26 cellular contexts compared by ENCODE assay signal in the genomic region with DNA sequence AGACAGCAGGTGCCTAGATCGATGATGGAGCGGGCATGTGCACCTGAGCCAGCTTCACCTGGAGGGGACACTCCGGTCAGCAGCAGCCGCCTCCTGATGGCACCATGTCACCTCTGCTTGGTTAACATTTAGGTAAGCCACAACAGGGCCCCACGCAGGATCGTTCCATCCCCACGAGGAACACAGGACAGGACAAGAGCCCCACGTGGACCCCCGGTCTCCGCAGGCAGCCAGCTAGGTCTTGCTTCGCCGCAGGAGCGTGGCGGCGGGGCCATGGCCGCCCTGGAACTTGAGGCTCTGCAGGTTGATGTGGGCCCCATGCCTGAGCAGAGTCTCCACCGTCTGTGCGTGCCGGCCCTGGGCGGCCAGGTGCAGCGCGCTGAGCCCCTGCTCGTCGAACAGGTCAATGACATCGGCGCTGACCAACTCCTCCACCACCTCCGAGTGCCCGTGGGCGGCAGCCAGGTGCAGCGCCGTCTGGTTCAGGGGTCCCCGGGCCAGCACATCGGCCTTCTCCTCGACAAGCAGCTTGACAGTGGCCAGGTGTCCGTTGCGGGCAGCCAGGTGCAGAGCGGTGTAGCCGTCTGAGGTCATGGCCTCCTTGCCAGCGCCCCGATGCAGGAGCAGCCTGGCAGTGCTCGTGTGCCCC. TPM values are rescaled to one million over a fixed set of nuclear protein-coding genes. Genes with fewer than 3 reads are reported as not detected.
DNase-seq lines count a peak whose midpoint lies in the region; ATAC-seq, FAIRE-seq and TF ChIP-seq lines count a peak whose summit lies in the region.
"Had no signal": no experiment of that assay in that cellular context is flagged by ENCODE, and none has a peak within 500 bp of the region (broad histone marks: within the 10 kb centered on the region; RNA-seq: fewer than 3 reads in every experiment).

No MANE protein-coding gene starts in this region.

- no peaks in the 10 kb centered on the region for H3K36me3 Mint-ChIP-seq in stimulated activated memory B cell treated with anti-CD40 and anti-IgM and Interleukin-4, amounts not matched to agents 10 μg/mL and 1 μg/mL and 100 μg/mL, for 72 hours
- H3K36me3 Mint-ChIP-seq: CD14-positive monocyte; CD4-positive, alpha-beta memory T cell; CD8-positive, alpha-beta memory T cell had no signal

- no peak overlapping the region for H2BK15ac ChIP-seq in neuronal stem cell (ENCODE audit: low read length)

- peak overlapping the region; percentile 77 for H3K14ac ChIP-seq in neuronal stem cell (ENCODE audit: low read length)

- peak overlapping the region; percentile 75 for H2BK12ac ChIP-seq in neuronal stem cell (ENCODE audit: low read length)

- no peak overlapping the region for H4K8ac ChIP-seq in neuronal stem cell (ENCODE audit: low read depth, low read length)

- H3K18ac ChIP-seq in neuronal stem cell (ENCODE audit: low read length): peak overlapping the region; percentile 39

- peaks cover 10% of the 10 kb centered on the region for H3K9me3 Mint-ChIP-seq in stimulated activated memory B cell treated with anti-CD40 and anti-IgM and Interleukin-4, amounts not matched to agents 10 μg/mL and 1 μg/mL and 100 μg/mL, for 72 hours

- H3K4ac ChIP-seq in neuronal stem cell (ENCODE audit: low read length): no peak overlapping the region

- H2BK5ac ChIP-seq in neuronal stem cell (ENCODE audit: low read length): no peak overlapping the region

- H3K9me3 ChIP-seq in kidney (ENCODE audit: control insufficient read depth in 1 of 2, low read length in 2 of 2) (peaks cover 0 to 13% of the 10 kb centered on the region in 2 donors), neuronal stem cell (replicated peaks in 1 of 2; ENCODE audit: control insufficient read depth in 2 of 2, insufficient read depth in 1 of 2, low read depth in 1 of 2, low read length in 2 of 2) (peaks cover 6 to 8% of the 10 kb centered on the region in 2 donors)
- H3K9me3 ChIP-seq: BE2C had no signal

- TF ChIP-seq POLR2A in GM18505 (IDR thresholded peaks at IDR 0.05; ENCODE audit: borderline replicate concordance, extremely low read depth, insufficient read depth, insufficient read length): no peak

- H2AK5ac ChIP-seq in neuronal stem cell (ENCODE audit: low read depth, low read length): no peak overlapping the region

- CTCF ChIA-PET in RWPE1 (lab: Yijun Ruan, JAX): no interaction called here

- POLR2A ChIA-PET in RWPE1 (lab: Yijun Ruan, JAX; ENCODE audit: low non-redundant PET): no interaction called here

- H3K27me3 Mint-ChIP-seq in stimulated activated memory B cell treated with anti-CD40 and anti-IgM and Interleukin-4, amounts not matched to agents 10 μg/mL and 1 μg/mL and 100 μg/mL, for 72 hours: peaks cover 76% of the 10 kb centered on the region
- H3K27me3 Mint-ChIP-seq: CD4-positive, CD25-positive, alpha-beta regulatory T cell had no signal

- no peak for DNase-seq in RWPE1 (ENCODE audit: low spot score)
- peak; percentile 70 for DNase-seq in kidney
- DNase-seq in neuronal stem cell (ENCODE audit: low spot score): no peak
- no peak for DNase-seq in GOT3 (lab: John Stamatoyannopoulos, UW)
- DNase-seq in activated naive CD4-positive, alpha-beta T cell treated with anti-CD3 and anti-CD28 coated beads, Interleukin-2, amount 50 U/mL, for 16 hours: no peak
- no peak for DNase-seq in activated T-cell treated with anti-CD3 and anti-CD28 coated beads, Interleukin-2, amount 50 U/mL, for 1 hour
- DNase-seq: 8988T; ACHN; BE2C; C1 segment of cervical spinal cord; CD4-positive, alpha-beta memory T cell; CD4-positive, CD25-positive, alpha-beta regulatory T cell; CD8-positive, alpha-beta memory T cell; COR-L47; DMS79 treated with DMSO at 0.1 percent for 48 hours; GF-D8 had no signal

- H3K4me1 ChIP-seq in kidney (ENCODE audit: control insufficient read depth in 1 of 2, insufficient read depth in 1 of 2, low read depth in 1 of 2, low read length in 2 of 2) (no peaks in the 10 kb centered on the region), neuronal stem cell (ENCODE audit: control insufficient read depth in 2 of 2, insufficient read depth in 1 of 2, low read depth in 1 of 2, low read length in 2 of 2) (peaks cover 0 to 6% of the 10 kb centered on the region in 2 donors)
- H3K4me1 ChIP-seq: BE2C, BLaER1 had no signal

- no peak overlapping the region for H3K4me2 ChIP-seq in neuronal stem cell (ENCODE audit: insufficient read depth, low read length, poor library complexity, severe bottlenecking)
- H3K4me2 ChIP-seq: BLaER1 had no signal

- H3K36me3 ChIP-seq in kidney (ENCODE audit: control insufficient read depth in 1 of 2, insufficient read depth in 2 of 2, low read length in 2 of 2) (peaks cover 18 to 68% of the 10 kb centered on the region in 2 donors), neuronal stem cell (replicated peaks in 1 of 2; ENCODE audit: control insufficient read depth in 2 of 2, insufficient read depth in 2 of 2, low read length in 2 of 2) (no peaks in the 10 kb centered on the region)
- H3K36me3 ChIP-seq: BE2C, BLaER1 had no signal

- no peak for FAIRE-seq in kidney (lab: Jason Lieb, UNC)
- FAIRE-seq: A204.1, D721Med, G401.6, GM12891, GM18507 had no signal

- H3K27ac ChIP-seq in RWPE1 (peak overlapping the region; percentile 50), kidney (ENCODE audit: low read depth in 2 of 2, low read length in 2 of 2) (no peak overlapping the region), neuronal stem cell (replicated peaks; ENCODE audit: low read length) (no peak overlapping the region)
- H3K27ac ChIP-seq: BLaER1 had no signal

- TF ChIP-seq CTCF in RWPE1 (conservative IDR thresholded peaks at IDR 0.05; ENCODE audit: low read depth): no peak
- TF ChIP-seq CTCF in kidney (IDR thresholded peaks at IDR 0.05; ENCODE audit: borderline replicate concordance, extremely low read depth, insufficient read depth): no peak

- no peak overlapping the region for H3K4me3 Mint-ChIP-seq in stimulated activated memory B cell treated with anti-CD40 and anti-IgM and Interleukin-4, amounts not matched to agents 10 μg/mL and 1 μg/mL and 100 μg/mL, for 72 hours
- H3K4me3 Mint-ChIP-seq: CD14-positive monocyte; CD4-positive, alpha-beta memory T cell; CD4-positive, CD25-positive, alpha-beta regulatory T cell; CD8-positive, alpha-beta memory T cell had no signal

- H2AFZ ChIP-seq in neuronal stem cell (ENCODE audit: low read length): no peak overlapping the region

- H3K27ac Mint-ChIP-seq in stimulated activated memory B cell treated with anti-CD40 and anti-IgM and Interleukin-4, amounts not matched to agents 10 μg/mL and 1 μg/mL and 100 μg/mL, for 72 hours: no peak overlapping the region
- H3K27ac Mint-ChIP-seq: CD14-positive monocyte; CD4-positive, CD25-positive, alpha-beta regulatory T cell; CD8-positive, alpha-beta memory T cell had no signal

- WGBS in neuronal stem cell (ENCODE audit: extremely low coverage in 2 of 2, insufficient read length in 2 of 2, insufficient replicate concordance in 1 of 2), 2 donors: no CpG with 5 or more reads among the region's 41 CpGs

- no peaks in the 10 kb centered on the region for H3K4me1 Mint-ChIP-seq in stimulated activated memory B cell treated with anti-CD40 and anti-IgM and Interleukin-4, amounts not matched to agents 10 μg/mL and 1 μg/mL and 100 μg/mL, for 72 hours
- H3K4me1 Mint-ChIP-seq: CD4-positive, alpha-beta memory T cell; CD4-positive, CD25-positive, alpha-beta regulatory T cell; CD8-positive, alpha-beta memory T cell had no signal

- H3K27me3 ChIP-seq in neuronal stem cell (ENCODE audit: control insufficient read depth in 3 of 3, insufficient read depth in 3 of 3, low read depth in 1 of 3, low read length in 3 of 3): no peaks in the 10 kb centered on the region
- H3K27me3 ChIP-seq: BE2C, BLaER1 had no signal

- H4K91ac ChIP-seq in neuronal stem cell (ENCODE audit: low read depth, low read length, poor library complexity): no peak overlapping the region

- H3K4me3 ChIP-seq in kidney (ENCODE audit: low read length in 2 of 2) (no peak overlapping the region), neuronal stem cell (ENCODE audit: low read length in 2 of 2) (peak overlapping the region in 1 of 2 donors; percentile 18)
- H3K4me3 ChIP-seq: BLaER1 had no signal

- H3K23ac ChIP-seq in neuronal stem cell (ENCODE audit: low read depth, low read length, poor library complexity): peak overlapping the region; percentile 77

- intact Hi-C loops in kidney (cut with DNase I): no loop called here

- H2BK120ac ChIP-seq in neuronal stem cell (ENCODE audit: low read depth, low read length): no peak overlapping the region

- H3K79me1 ChIP-seq in neuronal stem cell (ENCODE audit: low read depth, low read length): no peaks in the 10 kb centered on the region

- ATAC-seq in stimulated activated memory B cell treated with anti-CD40 and anti-IgM and Interleukin-4, amounts not matched to agents 10 μg/mL and 1 μg/mL and 100 μg/mL, for 72 hours: peak; percentile 3
- no peak for ATAC-seq in GM18505 (IDR thresholded peaks at IDR 0.05; ENCODE audit: unreplicated experiment)

- H3K9ac ChIP-seq in kidney (ENCODE audit: low read length in 2 of 2): no peak overlapping the region
- peak overlapping the region; percentile 33 for H3K9ac ChIP-seq in neuronal stem cell (ENCODE audit: low read depth, low read length, poor library complexity)
- H3K9ac ChIP-seq: BLaER1 had no signal

RNA-seq across cellular contexts. Expression of a gene that starts 26.1 kb away (rescaled TPM):
- total RNA-seq in kidney: 32.6 TPM
- polyA plus RNA-seq in kidney (ENCODE audit: insufficient read depth, low read depth, low replicate concordance): 11.6 TPM
- 0.47 TPM for polyA plus RNA-seq in neuronal stem cell (2013, experiment 1 of 2)
- polyA plus RNA-seq in neuronal stem cell (2013, experiment 2 of 2): 0.46 TPM
- polyA plus RNA-seq: AG04450; CD8-positive, alpha-beta memory T cell had no signal
